In genomic region chr1:226029093-226029496, GRCh38 we compare ENCODE assay signal across 8 cellular contexts. TPM values are rescaled to one million over a fixed set of nuclear protein-coding genes. Genes with fewer than 3 reads are reported as not detected.
DNase-seq lines count a peak whose midpoint lies in the region; ATAC-seq and TF ChIP-seq lines count a peak whose summit lies in the region.

No MANE protein-coding gene starts in this region.

- no peak for TF ChIP-seq POLR2A in body of pancreas (IDR thresholded peaks at IDR 0.05)

- no peaks in the 10 kb centered on the region for H4K20me1 ChIP-seq in GM23248 (ENCODE audit: insufficient read depth)

- no peaks in the 10 kb centered on the region for H3K79me2 ChIP-seq in GM23248 (ENCODE audit: insufficient read depth)

- H3K4me1 Mint-ChIP-seq in MCF 10A (ENCODE audit: insufficient read depth, unreplicated experiment), result peaks cover 12% of the 10 kb centered on the region
- peaks cover 2% of the 10 kb centered on the region for H3K4me1 Mint-ChIP-seq in activated CD8-positive, alpha-beta T cell treated with anti-CD3 and anti-CD28 coated beads, Interleukin-2, amount 10 ng/mL, durations not matched to agents 7 days and 5 days (ENCODE audit: low read depth)

- intact Hi-C loops in body of pancreas (cut with DNase I), result no loop called here
- intact Hi-C loops in MCF 10A (cut with micrococcal nuclease), result no loop called here

- POLR2A ChIA-PET in MCF 10A (lab: Yijun Ruan, JAX), result interaction anchor here (0.7 to 0.9 kb wide), 3 partner anchors 9 to 36 kb away, joined by 3 to 4 read pairs (median 3); partner anchors contain the start of gene SDE2
- POLR2A ChIA-PET in activated CD8-positive, alpha-beta T cell treated with anti-CD3 and anti-CD28 coated beads, Interleukin-2, amount 10 ng/mL, durations not matched to agents 7 days and 5 days (lab: Charles Lee), result interaction anchor here (1.2 kb wide), 1 partner anchor 29 kb away, joined by 3 read pairs; no protein-coding TSS in a partner anchor

- H3K4me1 ChIP-seq in body of pancreas (peaks cover 10% of the 10 kb centered on the region), GM23248 (ENCODE audit: insufficient read depth) (0 out of 2 replicates have a peak, but pooled peaks cover 2% of the 10 kb centered on the region)

- H3K27ac ChIP-seq in body of pancreas (peak overlapping the region in 1 of 4 donors; percentile 65), GM23248 (no peak overlapping the region)

- H3K9me2 ChIP-seq in GM23248 (ENCODE audit: insufficient read depth), result no peaks in the 10 kb centered on the region

- H3F3A ChIP-seq in GM23248 (ENCODE audit: insufficient read depth), result peaks cover 8% of the 10 kb centered on the region

- BruUV-seq in MCF 10A (replicated peaks; lab: Mats Ljungman, UMichigan), result no TSS peak

- CTCF ChIA-PET in MCF 10A (lab: Yijun Ruan, JAX), result interaction anchor here (0.6 to 1.8 kb wide), 6 partner anchors 10 to 683 kb away, joined by 3 to 10 read pairs (median 4); no protein-coding TSS in a partner anchor
- CTCF ChIA-PET in activated CD8-positive, alpha-beta T cell treated with anti-CD3 and anti-CD28 coated beads, Interleukin-2, amount 10 ng/mL, durations not matched to agents 7 days and 5 days (lab: Charles Lee), result no interaction called here

- no peaks in the 10 kb centered on the region for H3K9me3 Mint-ChIP-seq in MCF 10A (ENCODE audit: unreplicated experiment)
- no peaks in the 10 kb centered on the region for H3K9me3 Mint-ChIP-seq in activated CD8-positive, alpha-beta T cell treated with anti-CD3 and anti-CD28 coated beads, Interleukin-2, amount 10 ng/mL, durations not matched to agents 7 days and 5 days (ENCODE audit: insufficient read depth)

- WGBS in body of pancreas, 2 donors, result 40 to 50% methylated on average over 7 of the region's 7 CpGs
- 78 to 79% methylated on average over 7 of the region's 7 CpGs for WGBS in GM23248 (ENCODE audit: low coverage in 1 of 2, low lambda C conversion rate in 2 of 2, missing lambda C conversion rate in 2 of 2), 2 experiments

- H3K4me2 ChIP-seq in GM23248 (ENCODE audit: unreplicated experiment), result no peak overlapping the region

- H3K27me3 Mint-ChIP-seq in MCF 10A (ENCODE audit: insufficient read depth, unreplicated experiment), result no peaks in the 10 kb centered on the region
- no peaks in the 10 kb centered on the region for H3K27me3 Mint-ChIP-seq in activated CD8-positive, alpha-beta T cell treated with anti-CD3 and anti-CD28 coated beads, Interleukin-2, amount 10 ng/mL, durations not matched to agents 7 days and 5 days (ENCODE audit: low read depth)

- H3K4me3 ChIP-seq in body of pancreas (no peak overlapping the region), GM23248 (no peak overlapping the region)

- H3K4me3 Mint-ChIP-seq in MCF 10A (ENCODE audit: unreplicated experiment), result no peak overlapping the region
- H3K4me3 Mint-ChIP-seq in activated CD8-positive, alpha-beta T cell treated with anti-CD3 and anti-CD28 coated beads, Interleukin-2, amount 10 ng/mL, durations not matched to agents 7 days and 5 days, result no peak overlapping the region

- H3K9ac ChIP-seq in GM23248, result no peak overlapping the region

- H3K27me3 ChIP-seq in body of pancreas (no peaks in the 10 kb centered on the region), GM23248 (replicated peaks; ENCODE audit: insufficient read depth) (no peaks in the 10 kb centered on the region)

- no peaks in the 10 kb centered on the region for H3K9me3 ChIP-seq in body of pancreas
- H3K9me3 ChIP-seq in GM23248 (ENCODE audit: low read depth), result no peaks in the 10 kb centered on the region

- H3K36me3 Mint-ChIP-seq in MCF 10A (ENCODE audit: insufficient read depth, unreplicated experiment), result no peaks in the 10 kb centered on the region
- no peaks in the 10 kb centered on the region for H3K36me3 Mint-ChIP-seq in activated CD8-positive, alpha-beta T cell treated with anti-CD3 and anti-CD28 coated beads, Interleukin-2, amount 10 ng/mL, durations not matched to agents 7 days and 5 days (ENCODE audit: low read depth)

- no peak overlapping the region for H2AFZ ChIP-seq in GM23248

- ATAC-seq in GM21390 (IDR thresholded peaks at IDR 0.05; ENCODE audit: unreplicated experiment), result peak; percentile 78
- peak; percentile 87 for ATAC-seq in HG03439 (IDR thresholded peaks at IDR 0.05; ENCODE audit: unreplicated experiment)
- ATAC-seq in body of pancreas, result peak; percentile 81
- no peak for ATAC-seq in activated CD8-positive, alpha-beta T cell treated with anti-CD3 and anti-CD28 coated beads, Interleukin-2, amount 10 ng/mL, durations not matched to agents 7 days and 5 days

- no peak for TF ChIP-seq CTCF in GM10266 (IDR thresholded peaks at IDR 0.05; ENCODE audit: control insufficient read depth, insufficient read depth, low read depth, missing control alignments)
- TF ChIP-seq CTCF in body of pancreas (IDR thresholded peaks at IDR 0.05), result no peak
- TF ChIP-seq CTCF in MCF 10A (IDR thresholded peaks at IDR 0.05; ENCODE audit: unreplicated experiment), result no peak

- in situ Hi-C loops in GM23248 (cut with MboI), result no loop called here

- peak; percentile 53 for DNase-seq in GM10266 (ENCODE audit: extremely low spot score)
- DNase-seq in body of pancreas, result peak; percentile 47 to 84 (median 72)
- no peak for DNase-seq in GM23248
- DNase-seq in MCF 10A (ENCODE audit: unreplicated experiment), result no peak
- DNase-seq in anterior cingulate cortex (lab: John Stamatoyannopoulos, UW), result no peak
- DNase-seq in activated CD8-positive, alpha-beta T cell treated with anti-CD3 and anti-CD28 coated beads, Interleukin-2, amount 10 ng/mL, durations not matched to agents 7 days and 5 days, result no peak

- H3K36me3 ChIP-seq in body of pancreas (replicated peaks in 1 of 2; ENCODE audit: insufficient read depth in 1 of 2, low read depth in 2 of 2) (no peaks in the 10 kb centered on the region), GM23248 (ENCODE audit: low read depth) (no peaks in the 10 kb centered on the region)

- H3K27ac Mint-ChIP-seq in MCF 10A (ENCODE audit: low read depth, unreplicated experiment), result no peak overlapping the region
- H3K27ac Mint-ChIP-seq in activated CD8-positive, alpha-beta T cell treated with anti-CD3 and anti-CD28 coated beads, Interleukin-2, amount 10 ng/mL, durations not matched to agents 7 days and 5 days, result no peak overlapping the region

RNA-seq across cellular contexts. Expression of gene SDE2, which starts 30.0 kb away (rescaled TPM):
- 10 to 100 TPM; 11.9 to 13.7 TPM for total RNA-seq in body of pancreas
- 21.6 and 30.1 TPM in 2 replicates for total RNA-seq in GM23248 (2014; rRNA removed; shearing (Covaris generic))
- polyA plus RNA-seq in GM23248 (2016; fragmentation: Nextera tagmentation; extraction: Ambion mirVana), result 18.0 and 18.3 TPM in 2 replicates
- 59.3 and 61.8 TPM in 2 replicates for total RNA-seq in MCF 10A (2022)
- total RNA-seq in activated CD8-positive, alpha-beta T cell treated with anti-CD3 and anti-CD28 coated beads, Interleukin-2, amount 10 ng/mL, durations not matched to agents 7 days and 5 days, result 10 to 100 TPM; 15.4 to 16.9 TPM

RNA-seq across cellular contexts. Expression of gene H3-3A, which starts 33.4 kb away (rescaled TPM):
- total RNA-seq in body of pancreas, result 100 to 1,000 TPM; 163 to 211 TPM
- total RNA-seq in GM23248 (2014; rRNA removed; shearing (Covaris generic)), result 140 and 212 TPM in 2 replicates
- 262 and 264 TPM in 2 replicates for polyA plus RNA-seq in GM23248 (2016; fragmentation: Nextera tagmentation; extraction: Ambion mirVana)
- total RNA-seq in MCF 10A (2022), result 635 and 710 TPM in 2 replicates
- total RNA-seq in activated CD8-positive, alpha-beta T cell treated with anti-CD3 and anti-CD28 coated beads, Interleukin-2, amount 10 ng/mL, durations not matched to agents 7 days and 5 days, result 100 to 1,000 TPM; 526 to 541 TPM

Comparison
In these comparisons a context has a peak if more than half of its experiments do, and no peak if none do; other contexts are left out.
1. DNase-seq: peak in GM10266 (single experiment) and body of pancreas (4 of 4); none in GM23248 (single experiment), MCF 10A (single experiment), anterior cingulate cortex (0 of 58) and activated CD8-positive, alpha-beta T cell treated with anti-CD3 and anti-CD28 coated beads, Interleukin-2, amount 10 ng/mL, durations not matched to agents 7 days and 5 days (single experiment).